In the genomic region with DNA sequence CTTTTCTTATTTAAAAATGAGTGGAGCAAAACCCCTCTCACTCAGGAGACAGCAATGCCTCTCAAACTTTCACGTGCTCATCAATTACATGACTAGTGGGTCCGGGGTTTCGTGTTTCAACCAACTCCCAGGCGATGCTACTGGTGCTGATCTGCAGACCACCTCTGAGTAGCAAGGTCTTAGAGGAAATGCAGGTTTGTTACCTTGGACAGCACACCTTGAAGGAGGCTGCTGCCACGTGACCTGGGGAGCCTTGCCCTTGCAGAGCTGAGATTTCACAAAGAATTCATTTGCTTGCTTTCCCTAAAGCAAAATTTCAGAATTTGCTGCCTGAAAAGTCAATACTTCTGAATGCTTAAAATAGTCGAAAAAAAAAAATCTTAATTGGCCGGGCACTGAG, we compare ENCODE assay signal across 1 cellular context.
A peak's percentile ranks its signal among the peaks of the same experiment; 100 is the strongest.
TF ChIP-seq lines count a peak whose summit lies in the region.

No MANE protein-coding gene starts in this region.

TF ChIP-seq in WTC11, 78 proteins besides CTCF, POLR2A, EP300 and RAD21 (continued from another document):
- TF ChIP-seq STAT6 (CRISPR knock-in tag; conservative IDR thresholded peaks at IDR 0.05; ENCODE audit: low read depth) (no peak), ZNF396 (CRISPR knock-in tag; IDR thresholded peaks at IDR 0.05; ENCODE audit: borderline replicate concordance) (no peak), ZNF138 (CRISPR knock-in tag; conservative IDR thresholded peaks at IDR 0.05) (no peak)
- TF ChIP-seq, protein P1, sequence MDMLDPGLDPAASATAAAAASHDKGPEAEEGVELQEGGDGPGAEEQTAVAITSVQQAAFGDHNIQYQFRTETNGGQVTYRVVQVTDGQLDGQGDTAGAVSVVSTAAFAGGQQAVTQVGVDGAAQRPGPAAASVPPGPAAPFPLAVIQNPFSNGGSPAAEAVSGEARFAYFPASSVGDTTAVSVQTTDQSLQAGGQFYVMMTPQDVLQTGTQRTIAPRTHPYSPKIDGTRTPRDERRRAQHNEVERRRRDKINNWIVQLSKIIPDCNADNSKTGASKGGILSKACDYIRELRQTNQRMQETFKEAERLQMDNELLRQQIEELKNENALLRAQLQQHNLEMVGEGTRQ (CRISPR knock-in tag; IDR thresholded peaks at IDR 0.05) = peak; percentile 62
